Comparison of ENCODE assay signal across 8 cellular contexts in the genomic region with DNA sequence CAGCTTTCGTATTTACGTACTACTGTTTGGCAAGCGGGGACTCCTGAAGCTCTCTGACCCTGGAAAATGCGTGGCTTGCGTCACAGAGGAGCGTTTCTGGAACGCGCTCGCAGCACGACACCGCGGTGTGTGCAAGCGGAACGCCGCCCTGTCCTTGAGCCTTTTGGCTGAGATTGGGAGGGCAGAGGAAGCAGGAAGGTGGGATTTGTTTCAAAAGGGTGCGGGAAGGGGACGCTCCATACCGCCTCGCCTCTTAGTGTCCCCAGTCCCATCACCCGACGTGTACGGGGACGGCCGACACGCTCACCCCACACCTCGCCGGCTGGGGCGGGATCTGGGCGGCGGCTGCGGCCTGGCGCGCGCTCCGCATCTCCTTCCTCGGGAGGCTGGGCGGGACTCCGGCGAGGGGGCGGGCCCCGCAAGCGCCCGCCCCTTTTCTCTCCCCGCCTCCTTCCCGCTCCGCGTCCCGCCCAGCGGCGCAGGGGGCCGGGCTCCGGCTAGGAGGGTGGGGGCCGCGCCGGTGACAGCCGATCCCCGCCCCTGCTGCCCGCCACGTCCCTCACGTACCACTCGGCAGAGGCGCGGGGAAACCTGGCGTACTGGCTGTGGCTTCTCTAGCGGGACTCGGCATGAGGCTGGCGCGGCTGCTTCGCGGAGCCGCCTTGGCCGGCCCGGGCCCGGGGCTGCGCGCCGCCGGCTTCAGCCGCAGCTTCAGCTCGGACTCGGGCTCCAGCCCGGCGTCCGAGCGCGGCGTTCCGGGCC. TPM values are rescaled to one million over a fixed set of nuclear protein-coding genes. Genes with fewer than 3 reads are reported as not detected.
A peak's percentile ranks its signal among the peaks of the same experiment; 100 is the strongest.
DNase-seq lines count a peak whose midpoint lies in the region; ATAC-seq and TF ChIP-seq lines count a peak whose summit lies in the region.

Gene PDK1, plus strand, starts transcription at position 569 of the 762 bp plus-strand sequence. Its CDS starts 61 bp downstream, at position 630.

- H3K36me3 ChIP-seq in SK-N-MC (ENCODE audit: insufficient read depth, low read length) = no peaks in the 10 kb centered on the region

- no peaks in the 10 kb centered on the region for H3K9me3 Mint-ChIP-seq in activated naive CD4-positive, alpha-beta T cell treated with anti-CD3 and anti-CD28 coated beads, Interleukin-2, amount 10 ng/mL, durations not matched to agents 7 days and 5 days

- peaks cover 62% of the 10 kb centered on the region for H3K36me3 Mint-ChIP-seq in activated naive CD4-positive, alpha-beta T cell treated with anti-CD3 and anti-CD28 coated beads, Interleukin-2, amount 10 ng/mL, durations not matched to agents 7 days and 5 days

- peak within 1 kb of the TSS; percentile 90 for H3K4me3 Mint-ChIP-seq in activated naive CD4-positive, alpha-beta T cell treated with anti-CD3 and anti-CD28 coated beads, Interleukin-2, amount 10 ng/mL, durations not matched to agents 7 days and 5 days

- CTCF ChIA-PET in activated naive CD4-positive, alpha-beta T cell treated with anti-CD3 and anti-CD28 coated beads, Interleukin-2, amount 10 ng/mL, durations not matched to agents 7 days and 5 days (lab: Charles Lee) = interaction anchor here (1.1 kb wide), 1 partner anchor 89 kb away, joined by 5 read pairs; no protein-coding TSS in a partner anchor

- H3K27ac ChIP-seq in SK-N-MC = no peak within 1 kb of the TSS
- H3K27ac ChIP-seq in temporal lobe (ENCODE audit: low read depth, low read length) = peak within 1 kb of the TSS; percentile 78

- peak; percentile 80 for DNase-seq in GM04504 (ENCODE audit: low read depth)
- DNase-seq in HFF-Myc (ENCODE audit: extremely low read depth, low read depth) = peak; percentile 47
- DNase-seq in MV-4-11 (lab: John Stamatoyannopoulos, UW) = peak; percentile 84
- no peak for DNase-seq in SK-N-MC (ENCODE audit: low read depth, low spot score)
- DNase-seq in activated naive CD4-positive, alpha-beta T cell treated with anti-CD3 and anti-CD28 coated beads, Interleukin-2, amount 10 ng/mL, durations not matched to agents 7 days and 5 days = peak; percentile 93
- DNase-seq in germinal center (ENCODE audit: low spot score) = peak; percentile 96
- DNase-seq in omental fat pad (ENCODE audit: low spot score) = peak; percentile 60

- peaks cover 68% of the 10 kb centered on the region for H3K4me1 Mint-ChIP-seq in activated naive CD4-positive, alpha-beta T cell treated with anti-CD3 and anti-CD28 coated beads, Interleukin-2, amount 10 ng/mL, durations not matched to agents 7 days and 5 days

- no peaks in the 10 kb centered on the region for H3K9me3 ChIP-seq in SK-N-MC (ENCODE audit: low read depth, low read length)

- ATAC-seq in omental fat pad (ENCODE audit: low FRiP score) = peak; percentile 96

- H3K9ac ChIP-seq in SK-N-MC (ENCODE audit: insufficient read length) = peak within 1 kb of the TSS; percentile 74

- peaks cover 8% of the 10 kb centered on the region for H3K27me3 Mint-ChIP-seq in activated naive CD4-positive, alpha-beta T cell treated with anti-CD3 and anti-CD28 coated beads, Interleukin-2, amount 10 ng/mL, durations not matched to agents 7 days and 5 days

- H3K4me3 ChIP-seq in HFF-Myc (replicated peaks; ENCODE audit: low read depth, low read length) = peak within 1 kb of the TSS; percentile 83
- H3K4me3 ChIP-seq in SK-N-MC = peak within 1 kb of the TSS; percentile 88

- no peak for TF ChIP-seq CTCF in HFF-Myc (IDR thresholded peaks at IDR 0.05; ENCODE audit: low read depth, low read length, missing control alignments)
- TF ChIP-seq CTCF in omental fat pad (IDR thresholded peaks at IDR 0.05) = no peak

- H3K27ac Mint-ChIP-seq in activated naive CD4-positive, alpha-beta T cell treated with anti-CD3 and anti-CD28 coated beads, Interleukin-2, amount 10 ng/mL, durations not matched to agents 7 days and 5 days = peak within 1 kb of the TSS; percentile 95

RNA-seq across cellular contexts. Expression of gene PDK1, which starts in this region (rescaled TPM):
- total RNA-seq in omental fat pad (10 to 100 TPM; 12.0 to 18.8 (median 16.8) TPM), temporal lobe (6.9 TPM)
